ENCODE assay signal across 9 cellular contexts in genomic region chr12:53223391-53224267, GRCh38. TPM values are rescaled to one million over a fixed set of nuclear protein-coding genes. Genes with fewer than 3 reads are reported as not detected.
A peak's percentile ranks its signal among the peaks of the same experiment; 100 is the strongest.
DNase-seq lines count a peak whose midpoint lies in the region; ATAC-seq lines count a peak whose summit lies in the region.
"Had no signal": no experiment of that assay in that cellular context is flagged by ENCODE, and none has a peak within 500 bp of the region (broad histone marks: within the 10 kb centered on the region; RNA-seq: fewer than 3 reads in every experiment).

No MANE protein-coding gene starts in this region.

- H3K36me3 ChIP-seq in iPS-18a (ENCODE audit: control insufficient read depth, low read depth, low read length), result no peaks in the 10 kb centered on the region

- no peaks in the 10 kb centered on the region for H3K9me3 Mint-ChIP-seq in stimulated activated memory B cell treated with anti-CD40 and anti-IgM and Interleukin-4, amounts not matched to agents 10 μg/mL and 1 μg/mL and 100 μg/mL, for 72 hours

- H3K4me1 ChIP-seq in iPS-18a (ENCODE audit: control insufficient read depth, low read depth, low read length), result peaks cover 35% of the 10 kb centered on the region

- H3K27ac ChIP-seq in angular gyrus (ENCODE audit: low read depth, low read length), result peak overlapping the region; percentile 79
- H3K27ac ChIP-seq in iPS-18a (ENCODE audit: low read length), result no peak overlapping the region
- H3K27ac ChIP-seq in temporal lobe (ENCODE audit: low read depth, low read length), result peak overlapping the region; percentile 84

- no peak overlapping the region for H3K9ac ChIP-seq in iPS-18a (ENCODE audit: low read length)

- H3K4me3 Mint-ChIP-seq in stimulated activated memory B cell treated with anti-CD40 and anti-IgM and Interleukin-4, amounts not matched to agents 10 μg/mL and 1 μg/mL and 100 μg/mL, for 72 hours, result no peak overlapping the region

- H3K9me3 ChIP-seq in iPS-18a (ENCODE audit: control insufficient read depth, low read depth, low read length), result no peaks in the 10 kb centered on the region

- peaks cover 37% of the 10 kb centered on the region for H3K4me1 Mint-ChIP-seq in stimulated activated memory B cell treated with anti-CD40 and anti-IgM and Interleukin-4, amounts not matched to agents 10 μg/mL and 1 μg/mL and 100 μg/mL, for 72 hours

- peak overlapping the region; percentile 9 for H3K4me3 ChIP-seq in iPS-18a (ENCODE audit: low read length)

- DNase-seq in DMS 273 (lab: John Stamatoyannopoulos, UW; ENCODE audit: unreplicated experiment) (peak; percentile 28), DMS 273 treated with DMSO at 0.1 percent for 48 hours (lab: John Stamatoyannopoulos, UW) (no peak), SHP77 treated with DMSO at 0.1 percent for 48 hours (lab: John Stamatoyannopoulos, UW) (no peak), cortex of kidney (lab: John Stamatoyannopoulos, UW) (no peak)
- DNase-seq: OCI-M1 had no signal

- H3K36me3 Mint-ChIP-seq in stimulated activated memory B cell treated with anti-CD40 and anti-IgM and Interleukin-4, amounts not matched to agents 10 μg/mL and 1 μg/mL and 100 μg/mL, for 72 hours, result peaks cover 19% of the 10 kb centered on the region

- H3K27ac Mint-ChIP-seq in stimulated activated memory B cell treated with anti-CD40 and anti-IgM and Interleukin-4, amounts not matched to agents 10 μg/mL and 1 μg/mL and 100 μg/mL, for 72 hours, result no peak overlapping the region

- H3K27me3 Mint-ChIP-seq in stimulated activated memory B cell treated with anti-CD40 and anti-IgM and Interleukin-4, amounts not matched to agents 10 μg/mL and 1 μg/mL and 100 μg/mL, for 72 hours, result no peaks in the 10 kb centered on the region

- H3K27me3 ChIP-seq in iPS-18a (ENCODE audit: control insufficient read depth, insufficient read depth, low read length), result peaks cover 15% of the 10 kb centered on the region

- ATAC-seq in stimulated activated memory B cell treated with anti-CD40 and anti-IgM and Interleukin-4, amounts not matched to agents 10 μg/mL and 1 μg/mL and 100 μg/mL, for 72 hours, result no peak

RNA-seq across cellular contexts. Expression of gene RARG, which starts 8.4 kb away (rescaled TPM):
- 1.7 TPM for total RNA-seq in temporal lobe

RNA-seq across cellular contexts. Expression of gene ITGB7, which starts 16.6 kb away (rescaled TPM):
- total RNA-seq in temporal lobe, result 0.25 TPM

RNA-seq across cellular contexts. Expression of gene CSAD, which starts 42.9 kb away (rescaled TPM):
- total RNA-seq in temporal lobe, result 14.5 TPM

RNA-seq across cellular contexts. Expression of gene ZNF740, which starts 43.1 kb away (rescaled TPM):
- total RNA-seq in temporal lobe, result 15.5 TPM

RNA-seq across cellular contexts. Expression of gene ESPL1, which starts 44.5 kb away (rescaled TPM):
- total RNA-seq in temporal lobe, result 2.2 TPM
